Comparison of ENCODE assay signal across 8 cellular contexts in genomic region chr11:68211546-68211945, GRCh38. TPM values are rescaled to one million over a fixed set of nuclear protein-coding genes. Genes with fewer than 3 reads are reported as not detected.
DNase-seq lines count a peak whose midpoint lies in the region; ATAC-seq and TF ChIP-seq lines count a peak whose summit lies in the region.

No MANE protein-coding gene starts in this region.

- H3K4me1 Mint-ChIP-seq in natural killer cell treated with Interleukin-12 subunit alpha and Interleukin-12 subunit beta and Interleukin-15 and Interleukin-18, amount 100 ng/mL, for 72 hours (ENCODE audit: low read depth in 2 of 2), result peaks cover 45 to 50% of the 10 kb centered on the region in 2 donors

- H3K4me3 ChIP-seq in BJ (ENCODE audit: low read depth, low read length) (peak overlapping the region; percentile 96), LNCaP clone FGC (ENCODE audit: low read depth, low read length) (peak overlapping the region; percentile 94), coronary artery (peak overlapping the region; percentile 84)

- H3K27me3 ChIP-seq in BJ (ENCODE audit: control insufficient read depth, insufficient read depth, low read length), result peaks cover 3% of the 10 kb centered on the region; the same call in 1 of the 2 replicates

- no peaks in the 10 kb centered on the region for H3K9me3 Mint-ChIP-seq in natural killer cell treated with Interleukin-12 subunit alpha and Interleukin-12 subunit beta and Interleukin-15 and Interleukin-18, amount 100 ng/mL, for 72 hours

- H3K27ac Mint-ChIP-seq in natural killer cell treated with Interleukin-12 subunit alpha and Interleukin-12 subunit beta and Interleukin-15 and Interleukin-18, amount 100 ng/mL, for 72 hours, result peak overlapping the region; percentile 72 to 94

- H3K27me3 Mint-ChIP-seq in natural killer cell treated with Interleukin-12 subunit alpha and Interleukin-12 subunit beta and Interleukin-15 and Interleukin-18, amount 100 ng/mL, for 72 hours, result peaks cover 0 to 6% of the 10 kb centered on the region in 2 donors

- H3K36me3 ChIP-seq in BJ (ENCODE audit: control insufficient read depth, insufficient read depth, low read length), result no peaks in the 10 kb centered on the region

- no peak overlapping the region for H3K27ac ChIP-seq in coronary artery

- no peak for ATAC-seq in natural killer cell treated with Interleukin-12 subunit alpha and Interleukin-12 subunit beta and Interleukin-15 and Interleukin-18, amount 100 ng/mL, for 72 hours
- ATAC-seq in HG03196 (IDR thresholded peaks at IDR 0.05; ENCODE audit: unreplicated experiment), result no peak

- DNase-seq in BJ (ENCODE audit: low read depth), result no peak
- no peak for DNase-seq in LNCaP clone FGC (ENCODE audit: low read depth)
- DNase-seq in coronary artery (ENCODE audit: low spot score), result no peak
- DNase-seq in natural killer cell treated with Interleukin-12 subunit alpha and Interleukin-12 subunit beta and Interleukin-15 and Interleukin-18, amount 100 ng/mL, for 72 hours (ENCODE audit: low spot score), result no peak
- no peak for DNase-seq in pons (ENCODE audit: low spot score)
- no peak for DNase-seq in NK-92 (lab: John Stamatoyannopoulos, UW; ENCODE audit: unreplicated experiment)
- DNase-seq in NCI-H226, result no peak

- POLR2A ChIA-PET in BJ (lab: Charles Lee), result no interaction called here

- H3K36me3 Mint-ChIP-seq in natural killer cell treated with Interleukin-12 subunit alpha and Interleukin-12 subunit beta and Interleukin-15 and Interleukin-18, amount 100 ng/mL, for 72 hours, result no peaks in the 10 kb centered on the region

- CTCF ChIA-PET in BJ (lab: Yijun Ruan, JAX), result interaction anchor here (0.7 to 5.4 kb wide), 7 partner anchors 46 to 237 kb away, joined by 3 to 34 read pairs (median 4); no protein-coding TSS in a partner anchor

- peak overlapping the region; percentile 94 for H3K4me3 Mint-ChIP-seq in natural killer cell treated with Interleukin-12 subunit alpha and Interleukin-12 subunit beta and Interleukin-15 and Interleukin-18, amount 100 ng/mL, for 72 hours

- TF ChIP-seq CTCF in BJ (IDR thresholded peaks at IDR 0.05; ENCODE audit: insufficient read depth, low read depth, low read length) (no peak), LNCaP clone FGC (IDR thresholded peaks at IDR 0.05; ENCODE audit: control insufficient read depth, extremely low read depth, insufficient read depth) (no peak), coronary artery (IDR thresholded peaks at IDR 0.05) (no peak)

RNA-seq across cellular contexts. Expression of gene KMT5B, which starts 1.6 kb away (rescaled TPM):
- 7.3 and 13.2 TPM in 2 replicates for polyA plus RNA-seq in BJ (2011; rRNA removed)
- 7.9 and 13.6 TPM in 2 replicates for polyA minus RNA-seq in BJ (2011; rRNA and poly(A)+ RNA removed)
- total RNA-seq in natural killer cell treated with Interleukin-12 subunit alpha and Interleukin-12 subunit beta and Interleukin-15 and Interleukin-18, amount 100 ng/mL, for 72 hours, result 10 to 100 TPM; 30.6 to 34.4 TPM
